Comparison of ENCODE assay signal across 32 cellular contexts in the genomic region with DNA sequence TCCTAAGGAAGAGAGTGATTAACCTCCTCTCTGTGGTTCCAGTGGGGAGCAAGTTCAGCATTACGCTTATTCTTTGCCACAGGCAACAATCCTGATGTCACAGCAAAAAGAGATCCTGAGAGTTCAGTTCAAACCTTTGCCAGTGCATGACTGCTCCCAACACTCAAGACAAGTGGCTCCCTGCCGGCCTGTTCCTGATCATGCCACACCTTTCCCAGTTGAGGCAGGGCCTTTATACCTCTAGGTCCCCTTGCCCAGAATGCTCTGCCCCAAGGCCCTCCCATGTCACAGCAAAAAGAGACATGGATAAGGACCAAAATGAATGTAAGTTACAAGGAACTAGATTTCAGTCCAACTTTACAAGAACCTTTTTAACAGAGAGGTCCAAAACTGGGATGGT. TPM values are rescaled to one million over a fixed set of nuclear protein-coding genes. Genes with fewer than 3 reads are reported as not detected.
"Had no signal": no experiment of that assay in that cellular context is flagged by ENCODE, and none has a peak within 500 bp of the region (broad histone marks: within the 10 kb centered on the region; RNA-seq: fewer than 3 reads in every experiment).

No MANE protein-coding gene starts in this region.

- H3K27me3 ChIP-seq: neural progenitor cell, ovary, right lobe of liver, sigmoid colon, suprapubic skin, testis, tibial artery, transverse colon, upper lobe of right lung, uterus had no signal

- H3K27ac ChIP-seq: neural progenitor cell, ovary, parathyroid adenoma, psoas muscle, right lobe of liver, sigmoid colon, suprapubic skin, testis, tibial artery, transverse colon, upper lobe of right lung, uterus had no signal

- H3K4me3 Mint-ChIP-seq: naive thymus-derived CD4-positive, alpha-beta T cell; natural killer cell; nephron; neural progenitor cell; stimulated activated memory B cell treated with anti-CD40 and anti-IgM and Interleukin-4, amounts not matched to agents 10 μg/mL and 1 μg/mL and 100 μg/mL, for 72 hours; stimulated activated naive CD8-positive, alpha-beta T cell treated with anti-CD3 and anti-CD28 coated beads, Interleukin-15, amount 100 ng/mL, for 72 hours had no signal

- H3K4me1 ChIP-seq: neural progenitor cell, parathyroid adenoma, psoas muscle, right lobe of liver, sigmoid colon, suprapubic skin, testis, tibial artery, transverse colon, upper lobe of right lung, uterus had no signal

- ATAC-seq: naive thymus-derived CD4-positive, alpha-beta T cell; natural killer cell; psoas muscle; right lobe of liver; stimulated activated memory B cell treated with anti-CD40 and anti-IgM and Interleukin-4, amounts not matched to agents 10 μg/mL and 1 μg/mL and 100 μg/mL, for 72 hours; stimulated activated naive CD8-positive, alpha-beta T cell treated with anti-CD3 and anti-CD28 coated beads, Interleukin-15, amount 100 ng/mL, for 72 hours; stimulated activated naive CD8-positive, alpha-beta T cell treated with anti-CD3 and anti-CD28 coated beads, Interleukin-15, Interleukin-2, amounts not matched to agents 100 U/mL and 50 U/mL, for 24 hours; upper lobe of right lung had no signal

- H3K36me3 Mint-ChIP-seq: natural killer cell had no signal

- H3K27ac Mint-ChIP-seq: naive thymus-derived CD4-positive, alpha-beta T cell; nephron; neural progenitor cell; progenitor cell of endocrine pancreas; stimulated activated memory B cell treated with anti-CD40 and anti-IgM and Interleukin-4, amounts not matched to agents 10 μg/mL and 1 μg/mL and 100 μg/mL, for 72 hours had no signal

- H3K9me3 Mint-ChIP-seq: naive thymus-derived CD4-positive, alpha-beta T cell; natural killer cell; nephron; neural progenitor cell; stimulated activated memory B cell treated with anti-CD40 and anti-IgM and Interleukin-4, amounts not matched to agents 10 μg/mL and 1 μg/mL and 100 μg/mL, for 72 hours; stimulated activated naive CD8-positive, alpha-beta T cell treated with anti-CD3 and anti-CD28 coated beads, Interleukin-15, amount 100 ng/mL, for 72 hours; type B pancreatic cell had no signal

- H3K4me1 Mint-ChIP-seq: nephron; neural progenitor cell; stimulated activated memory B cell treated with anti-CD40 and anti-IgM and Interleukin-4, amounts not matched to agents 10 μg/mL and 1 μg/mL and 100 μg/mL, for 72 hours; stimulated activated naive CD8-positive, alpha-beta T cell treated with anti-CD3 and anti-CD28 coated beads, Interleukin-15, amount 100 ng/mL, for 72 hours had no signal

- H3K4me3 ChIP-seq: neural progenitor cell, ovary, psoas muscle, right lobe of liver, sigmoid colon, suprapubic skin, testis, tibial artery, transverse colon, upper lobe of right lung, uterus had no signal

- H3K9me3 ChIP-seq: ovary, psoas muscle, right lobe of liver, sigmoid colon, suprapubic skin, testis, tibial artery, transverse colon, upper lobe of right lung, uterus had no signal

- DNase-seq: naive thymus-derived CD4-positive, alpha-beta T cell; natural killer cell; occipital lobe; ovary; posterior cingulate gyrus; psoas muscle; right lobe of liver; sigmoid colon; small intestine; stimulated activated CD4-positive, alpha-beta T cell treated with anti-CD3 and anti-CD28 coated beads, Interleukin-15, amount 100 ng/mL, for 24 hours; stimulated activated CD4-positive, alpha-beta T cell treated with anti-CD3 and anti-CD28 coated beads, Interleukin-2, amount 100 ng/mL, for 24 hours; stimulated activated CD4-positive, alpha-beta T cell treated with anti-CD3 and anti-CD28 coated beads, Interleukin-2, amount 100 ng/mL, for 48 hours; stimulated activated CD4-positive, alpha-beta T cell treated with anti-CD3 and anti-CD28 coated beads, Interleukin-4, amount 100 ng/mL, for 24 hours; stimulated activated naive CD4-positive, alpha-beta T cell; stimulated activated naive CD8-positive, alpha-beta T cell treated with anti-CD3 and anti-CD28 coated beads, Interleukin-15, amount 100 ng/mL, for 72 hours; stimulated activated naive CD8-positive, alpha-beta T cell treated with anti-CD3 and anti-CD28 coated beads, Interleukin-15, Interleukin-2, amounts not matched to agents 100 U/mL and 50 U/mL, for 24 hours; substantia nigra; testis; tibial artery; transverse colon; upper lobe of right lung; uterus had no signal

- H3K36me3 ChIP-seq: neural progenitor cell, ovary, uterus had no signal

RNA-seq across cellular contexts. Expression of gene ARHGAP23, which starts 31.0 kb away (rescaled TPM):
- polyA plus RNA-seq: naive thymus-derived CD4-positive, alpha-beta T cell had no signal

RNA-seq across cellular contexts. Expression of gene GPR179, which starts 53.5 kb away (rescaled TPM):
- total RNA-seq: natural killer cell, osteoblast, skeletal muscle tissue had no signal
- polyA plus RNA-seq: naive thymus-derived CD4-positive, alpha-beta T cell; neural cell had no signal
